18 cellular contexts compared by ENCODE assay signal in the genomic region with DNA sequence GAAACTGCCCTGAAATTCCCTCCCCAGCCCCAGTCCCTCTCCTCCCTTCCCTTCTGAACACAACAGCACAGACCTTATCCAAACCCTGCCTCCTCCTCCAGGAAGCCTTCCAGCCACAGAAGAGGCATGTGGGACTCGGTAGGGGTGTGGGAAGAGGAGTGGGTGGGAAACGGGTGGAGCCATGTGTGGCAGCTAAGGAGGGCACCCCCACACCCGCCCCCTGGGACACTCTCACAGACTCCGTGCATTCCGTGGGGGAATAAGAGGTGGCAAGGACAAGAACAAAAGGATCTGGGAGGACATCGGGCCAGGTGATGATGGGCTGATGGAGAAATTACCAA. TPM values are rescaled to one million over a fixed set of nuclear protein-coding genes. Genes with fewer than 3 reads are reported as not detected.
A peak's percentile ranks its signal among the peaks of the same experiment; 100 is the strongest.
DNase-seq lines count a peak whose midpoint lies in the region; ATAC-seq, FAIRE-seq and TF ChIP-seq lines count a peak whose summit lies in the region.
"Had no signal": no experiment of that assay in that cellular context is flagged by ENCODE, and none has a peak within 500 bp of the region (broad histone marks: within the 10 kb centered on the region; RNA-seq: fewer than 3 reads in every experiment).

No MANE protein-coding gene starts in this region.

- ATAC-seq in K562 = no peak
- no peak for ATAC-seq in HepG2
- ATAC-seq in GM18873 (IDR thresholded peaks at IDR 0.05; ENCODE audit: low FRiP score, unreplicated experiment) = no peak

- H2AFZ ChIP-seq in K562 (ENCODE audit: low read depth, low read length) (no peak overlapping the region), HepG2 (ENCODE audit: low read length) (no peak overlapping the region)

- H3K27ac ChIP-seq in HEK293 (ENCODE audit: extremely low read depth, low read depth, low read length) (no peak overlapping the region), K562 (ENCODE audit: extremely low read depth, low read depth, low read length) (no peak overlapping the region), HepG2 (ENCODE audit: extremely low read length, insufficient read depth, low read length) (no peak overlapping the region), spleen (no peak overlapping the region), esophagus muscularis mucosa (replicated peaks in 1 of 4) (no peak overlapping the region)
- H3K27ac ChIP-seq: body of pancreas, SJCRH30, tibial artery had no signal

- H3K9ac ChIP-seq in K562 (ENCODE audit: insufficient read depth in 1 of 2, low read depth in 2 of 2, low read length in 2 of 2) = no peak overlapping the region
- H3K9ac ChIP-seq in HepG2 (ENCODE audit: insufficient read depth, low read depth, low read length) = no peak overlapping the region

- H3K9me3 ChIP-seq in HEK293 (ENCODE audit: control insufficient read depth, insufficient read depth, low read depth, low read length) = no peaks in the 10 kb centered on the region
- no peaks in the 10 kb centered on the region for H3K9me3 ChIP-seq in K562 (replicated peaks; ENCODE audit: control insufficient read depth, insufficient read depth, low read depth, low read length)
- no peaks in the 10 kb centered on the region for H3K9me3 ChIP-seq in HepG2 (ENCODE audit: low read length)
- H3K9me3 ChIP-seq in spleen = no peaks in the 10 kb centered on the region
- no peaks in the 10 kb centered on the region for H3K9me3 ChIP-seq in esophagus muscularis mucosa
- H3K9me3 ChIP-seq: body of pancreas, SJCRH30, tibial artery had no signal

- TF ChIP-seq RAD21 in K562 (CRISPR knock-in tag; conservative IDR thresholded peaks at IDR 0.05 in 1 of 2, IDR thresholded peaks at IDR 0.05 in 1 of 2) = no peak
- TF ChIP-seq RAD21 in HepG2 (CRISPR knock-in tag; IDR thresholded peaks at IDR 0.05) = no peak

- no peak for TF ChIP-seq CTCF in HEK293 (tag by site-specific recombination; IDR thresholded peaks at IDR 0.05)
- TF ChIP-seq CTCF in K562 (IDR thresholded peaks at IDR 0.05 in 2 of 3, conservative IDR thresholded peaks at IDR 0.05 in 1 of 3; ENCODE audit: insufficient read depth in 2 of 3, low read depth in 1 of 3, low read length in 3 of 3) = no peak
- no peak for TF ChIP-seq CTCF in HepG2 (CRISPR knock-in tag; IDR thresholded peaks at IDR 0.05)
- TF ChIP-seq CTCF in spleen (IDR thresholded peaks at IDR 0.05 in 8 of 11, conservative IDR thresholded peaks at IDR 0.05 in 3 of 11) = no peak
- TF ChIP-seq CTCF in esophagus muscularis mucosa (IDR thresholded peaks at IDR 0.05) = no peak

- BruUV-seq in K562 (replicated peaks; lab: Mats Ljungman, UMichigan) = no TSS peak
- BruUV-seq in HepG2 (replicated peaks; lab: Mats Ljungman, UMichigan) = no TSS peak

- H3K27me3 ChIP-seq in K562 (ENCODE audit: control insufficient read depth in 2 of 2, insufficient read depth in 2 of 2, low read length in 2 of 2) (peaks cover 14 to 52% of the 10 kb centered on the region in 2 experiments; a peak in 4 of 5 replicates), HepG2 (ENCODE audit: control insufficient read depth in 1 of 2, insufficient read depth in 2 of 2, low read length in 2 of 2) (peaks cover 6 to 12% of the 10 kb centered on the region in 2 experiments; a peak in 3 of 5 replicates), spleen (replicated peaks in 1 of 7) (peaks cover 0 to 81% (median 15%) of the 10 kb centered on the region in 7 donors), esophagus muscularis mucosa (peaks cover 0 to 49% (median 4%) of the 10 kb centered on the region in 4 donors)
- H3K27me3 ChIP-seq: body of pancreas, SJCRH30 had no signal

- in situ Hi-C loops in K562 (cut with MboI) (no loop called here), HepG2 (cut with HindIII; ENCODE audit: extremely low pct_ligation_motif_present, low pct_unique_long_range_greater_than_20kb) (no loop called here)

- peaks cover 3% of the 10 kb centered on the region; the same call in 1 of the 2 replicates for H4K20me1 ChIP-seq in K562 (replicated peaks; ENCODE audit: control insufficient read depth, insufficient read depth, low read length)
- H4K20me1 ChIP-seq in HepG2 (ENCODE audit: insufficient read depth, low read length) = no peaks in the 10 kb centered on the region

- no peak for TF ChIP-seq EP300 in K562 (IDR thresholded peaks at IDR 0.05; ENCODE audit: low read length)
- no peak for TF ChIP-seq EP300 in HepG2 (IDR thresholded peaks at IDR 0.05; ENCODE audit: low read depth in 2 of 2, low read length in 2 of 2)
- no peak for TF ChIP-seq EP300 in HepG2 (CRISPR knock-in tag; IDR thresholded peaks at IDR 0.05; ENCODE audit: borderline replicate concordance)
- no peak for TF ChIP-seq EP300 in esophagus muscularis mucosa (IDR thresholded peaks at IDR 0.05)

- no peak overlapping the region for H3K4me2 ChIP-seq in K562 (ENCODE audit: insufficient read depth, low read length)
- peak overlapping the region; percentile 77; the same call in 1 of the 2 replicates for H3K4me2 ChIP-seq in HepG2 (ENCODE audit: low read depth, low read length)

- H3K9me1 ChIP-seq in K562 (ENCODE audit: control insufficient read depth, insufficient read depth, low read length) = no peaks in the 10 kb centered on the region

- H3K79me2 ChIP-seq in K562 (ENCODE audit: control insufficient read depth, insufficient read depth, low read length) = no peaks in the 10 kb centered on the region
- no peaks in the 10 kb centered on the region for H3K79me2 ChIP-seq in HepG2 (ENCODE audit: insufficient read depth, low read length)

- intact Hi-C loops in K562 (cut with micrococcal nuclease) (no loop called here), HepG2 (cut with micrococcal nuclease; ENCODE audit: unreplicated experiment) (no loop called here), spleen (cut with DNase I; ENCODE audit: low total_unique reads) (no loop called here), esophagus muscularis mucosa (cut with DNase I) (no loop called here)

- DNase-seq in K562 (ENCODE audit: extremely low read depth in 1 of 4, low spot score in 3 of 4) = no peak
- no peak for DNase-seq in HepG2 (ENCODE audit: low spot score)
- DNase-seq in spleen = peak; percentile 56
- DNase-seq in NCI-H526 treated with DMSO at 0.1 percent for 48 hours (lab: John Stamatoyannopoulos, UW) = no peak
- no peak for DNase-seq in DMS79 (lab: John Stamatoyannopoulos, UW)
- DNase-seq in esophagus muscularis mucosa (ENCODE audit: extremely low spot score) = no peak
- DNase-seq: activated gamma-delta T cell, GOT3, Karpas-422, SJCRH30, tibial artery had no signal

- TF ChIP-seq POLR2A in K562 (conservative IDR thresholded peaks at IDR 0.05) (no peak), HepG2 (IDR thresholded peaks at IDR 0.05; ENCODE audit: insufficient read depth in 1 of 2, low read depth in 2 of 2, low read length in 2 of 2) (no peak), spleen (IDR thresholded peaks at IDR 0.05) (no peak), esophagus muscularis mucosa (IDR thresholded peaks at IDR 0.05; ENCODE audit: low read depth) (no peak)

- WGBS in K562 (ENCODE audit: insufficient coverage, low coverage, missing lambda C conversion rate) = 0% methylated on average over 5 of the region's 6 CpGs
- WGBS in HepG2 (ENCODE audit: low lambda C conversion rate) = 62% methylated on average over 6 of the region's 6 CpGs
- WGBS in spleen, 5 donors = 73 to 78% (median 76%) methylated on average over 6 of the region's 6 CpGs
- WGBS in esophagus muscularis mucosa = 74% methylated on average over 6 of the region's 6 CpGs

- POLR2A ChIA-PET in HEK293 (lab: Yijun Ruan, JAX) (no interaction called here), K562 (lab: Yijun Ruan, JAX) (no interaction called here), HepG2 (lab: Yijun Ruan, JAX) (interaction anchor here (1.0 to 1.2 kb wide), 2 partner anchors 21 to 24 kb away, joined by 5 to 8 read pairs; no protein-coding TSS in a partner anchor)

- no peak for FAIRE-seq in K562 (lab: Jason Lieb, UNC)
- FAIRE-seq in HepG2 (lab: Jason Lieb, UNC) = no peak
- FAIRE-seq: GM19239, keratinocyte, RCC 7860 had no signal

- CTCF ChIA-PET in HEK293 (lab: Yijun Ruan, JAX) (interaction anchor here (0.5 to 2.9 kb wide), 10 partner anchors 9 to 213 kb away, joined by 3 to 13 read pairs (median 4); no protein-coding TSS in a partner anchor), K562 (lab: Yijun Ruan, JAX; ENCODE audit: low intra/inter-chr PET ratio) (no interaction called here), HepG2 (lab: Yijun Ruan, JAX; ENCODE audit: low intra/inter-chr PET ratio, low total read pairs) (interaction anchor here (1.1 to 1.7 kb wide), 3 partner anchors 20 to 30 kb away, joined by 3 to 11 read pairs (median 3); no protein-coding TSS in a partner anchor)

- no peaks in the 10 kb centered on the region for H3K36me3 ChIP-seq in HEK293 (ENCODE audit: control insufficient read depth in 2 of 2, insufficient read depth in 1 of 2, low read length in 2 of 2)
- H3K36me3 ChIP-seq in K562 (ENCODE audit: control insufficient read depth, insufficient read depth, low read length) = no peaks in the 10 kb centered on the region
- no peaks in the 10 kb centered on the region for H3K36me3 ChIP-seq in HepG2 (replicated peaks in 1 of 2; ENCODE audit: control insufficient read depth in 1 of 2, insufficient read depth in 2 of 2, low read length in 2 of 2)
- H3K36me3 ChIP-seq in spleen = no peaks in the 10 kb centered on the region
- no peaks in the 10 kb centered on the region for H3K36me3 ChIP-seq in esophagus muscularis mucosa
- H3K36me3 ChIP-seq: SJCRH30, tibial artery had no signal

- H3K4me3 ChIP-seq in HEK293 (ENCODE audit: low read depth, low read length) (no peak overlapping the region), K562 (no peak overlapping the region), HepG2 (replicated peaks in 1 of 3; ENCODE audit: insufficient read depth in 1 of 3, low read depth in 2 of 3, low read length in 3 of 3) (no peak overlapping the region; a peak in 1 of 6 replicates), spleen (no peak overlapping the region), esophagus muscularis mucosa (no peak overlapping the region)
- H3K4me3 ChIP-seq: SJCRH30 had no signal

- no peaks in the 10 kb centered on the region for H3K4me1 ChIP-seq in HEK293 (ENCODE audit: control insufficient read depth, insufficient read depth, low read length)
- peaks cover 0 to 6% of the 10 kb centered on the region in 2 experiments; a peak in 2 of 5 replicates for H3K4me1 ChIP-seq in K562 (replicated peaks in 1 of 2; ENCODE audit: control insufficient read depth in 2 of 2, insufficient read depth in 2 of 2, low read length in 2 of 2)
- peaks cover 6% of the 10 kb centered on the region; the same call in 1 of the 2 replicates for H3K4me1 ChIP-seq in HepG2 (ENCODE audit: insufficient read depth, low read length)
- H3K4me1 ChIP-seq in spleen = peaks cover 0 to 18% (median 10%) of the 10 kb centered on the region in 6 donors
- peaks cover 11 to 18% (median 16%) of the 10 kb centered on the region in 4 donors for H3K4me1 ChIP-seq in esophagus muscularis mucosa
- H3K4me1 ChIP-seq: SJCRH30 had no signal

RNA-seq across cellular contexts. Expression of a gene that starts 24.4 kb away (rescaled TPM):
- 0.32 TPM in 1 of 2 replicates, not detected in the other for total RNA-seq in K562 (2011; cell fraction: chromatin; rRNA removed; ENCODE audit: low replicate concordance)
- not detected in 2 replicates for total RNA-seq in K562 (2011; cell fraction: nucleolus; rRNA removed)
- not detected in 2 replicates for total RNA-seq in K562 (2011; cell fraction: nucleoplasm; rRNA removed)
- total RNA-seq in K562 (2014; rRNA removed) = not detected in 2 replicates
- not detected in 2 replicates for total RNA-seq in K562 (2014; rRNA removed; fragmentation: Illumina TruSeq; extraction: Trizol)
- not detected in 2 replicates for total RNA-seq in K562 (2015; rRNA removed; fragmentation: Illumina TruSeq; extraction: Trizol)
- not detected in 2 replicates for total RNA-seq in K562 (2021)
- 0.04 TPM in 1 of 2 replicates, not detected in the other for polyA plus RNA-seq in K562 (2011; rRNA removed)
- 0.03 TPM in 1 of 2 replicates, not detected in the other for polyA plus RNA-seq in K562 (2011; cell fraction: cytosol; rRNA removed)
- polyA plus RNA-seq in K562 (2011; cell fraction: nucleus; rRNA removed) = 0.28 TPM in 1 of 2 replicates, not detected in the other
- 0.46 TPM in 1 of 2 replicates, not detected in the other for polyA plus RNA-seq in K562 (2012)
- polyA plus RNA-seq in K562 (2014; fragmentation: Illumina TruSeq; extraction: Trizol) = not detected in 2 replicates
- polyA plus RNA-seq in K562 (2014; fragmentation: Nextera tagmentation; extraction: Ambion mirVana) = not detected
- not detected in 2 replicates for polyA plus RNA-seq in K562 (2014; rRNA removed)
- 0.14 TPM in 1 of 2 replicates, not detected in the other for polyA minus RNA-seq in K562 (2011; rRNA and poly(A)+ RNA removed)
- not detected in 2 replicates for polyA minus RNA-seq in K562 (2011; cell fraction: cytosol; rRNA and poly(A)+ RNA removed)
- not detected in 2 replicates for polyA minus RNA-seq in K562 (2011; cell fraction: nucleus; rRNA and poly(A)+ RNA removed)
- total RNA-seq in HepG2 (2016; rRNA removed; fragmentation: Illumina TruSeq; extraction: Trizol) = 9.5 and 18.8 TPM in 2 replicates
- 3.7 and 5.6 TPM in 2 replicates for total RNA-seq in HepG2 (2016; cell fraction: cytosol; rRNA removed; fragmentation: Illumina TruSeq; extraction: Trizol; ENCODE audit: low read depth)
- total RNA-seq in HepG2 (2016; cell fraction: insoluble cytoplasmic fraction; rRNA removed; fragmentation: Illumina TruSeq; extraction: Trizol) = 10.4 and 17.8 TPM in 2 replicates
- total RNA-seq in HepG2 (2016; cell fraction: membrane; rRNA removed; fragmentation: Illumina TruSeq; extraction: Trizol) = 7.4 and 8.0 TPM in 2 replicates
- total RNA-seq in HepG2 (2016; cell fraction: nucleus; rRNA removed; fragmentation: Illumina TruSeq; extraction: Trizol) = 17.0 and 17.6 TPM in 2 replicates
- polyA plus RNA-seq in HepG2 (2011; rRNA removed) = 3.7 and 6.0 TPM in 2 replicates
- polyA plus RNA-seq in HepG2 (2011; cell fraction: cytosol; rRNA removed) = 4.4 and 5.0 TPM in 2 replicates
- 10.3 and 12.4 TPM in 2 replicates for polyA plus RNA-seq in HepG2 (2011; cell fraction: nucleus; rRNA removed)
- 0.66 and 5.8 TPM in 2 replicates for polyA plus RNA-seq in HepG2 (2012)
- 2.3 and 2.8 TPM in 2 replicates for polyA plus RNA-seq in HepG2 (2016; cell fraction: cytosol; fragmentation: Illumina TruSeq; extraction: Trizol; ENCODE audit: low read depth)
- polyA plus RNA-seq in HepG2 (2016; cell fraction: insoluble cytoplasmic fraction; fragmentation: Illumina TruSeq; extraction: Trizol; ENCODE audit: low read depth) = 7.2 and 9.0 TPM in 2 replicates
- 3.9 and 4.9 TPM in 2 replicates for polyA plus RNA-seq in HepG2 (2016; cell fraction: membrane; fragmentation: Illumina TruSeq; extraction: Trizol; ENCODE audit: low read depth)
- 27.1 and 27.7 TPM in 2 replicates for polyA plus RNA-seq in HepG2 (2016; cell fraction: nucleus; fragmentation: Illumina TruSeq; extraction: Trizol; ENCODE audit: insufficient read depth, low read depth)
- polyA minus RNA-seq in HepG2 (2011; rRNA and poly(A)+ RNA removed; ENCODE audit: low replicate concordance) = 1.2 and 11.3 TPM in 2 replicates
- polyA minus RNA-seq in HepG2 (2011; cell fraction: cytosol; rRNA and poly(A)+ RNA removed) = 7.0 and 7.2 TPM in 2 replicates
- polyA minus RNA-seq in HepG2 (2011; cell fraction: nucleus; rRNA and poly(A)+ RNA removed) = 5.8 and 7.1 TPM in 2 replicates
- 1 to 10 TPM in 6 of 7 donors, under 1 TPM in 1; 0.91 to 3.1 (median 2.7) TPM for total RNA-seq in spleen
- polyA plus RNA-seq in spleen = 1 to 10 TPM in 1 of 3 donors, under 1 TPM in 2; 0.35 to 1.2 (median 0.50) TPM
- total RNA-seq in esophagus muscularis mucosa = under 1 TPM in 3 of 4 donors, not detected in 1; 0.17 to 0.78 (median 0.34) TPM
- total RNA-seq: activated CD8-positive, alpha-beta T cell treated with anti-CD3 and anti-CD28 coated beads, Interleukin-2, amount 10 ng/mL, durations not matched to agents 7 days and 5 days; SJCRH30 had no signal
- polyA plus RNA-seq: keratinocyte had no signal
